Comparison of ENCODE assay signal across 24 cellular contexts in the genomic region with DNA sequence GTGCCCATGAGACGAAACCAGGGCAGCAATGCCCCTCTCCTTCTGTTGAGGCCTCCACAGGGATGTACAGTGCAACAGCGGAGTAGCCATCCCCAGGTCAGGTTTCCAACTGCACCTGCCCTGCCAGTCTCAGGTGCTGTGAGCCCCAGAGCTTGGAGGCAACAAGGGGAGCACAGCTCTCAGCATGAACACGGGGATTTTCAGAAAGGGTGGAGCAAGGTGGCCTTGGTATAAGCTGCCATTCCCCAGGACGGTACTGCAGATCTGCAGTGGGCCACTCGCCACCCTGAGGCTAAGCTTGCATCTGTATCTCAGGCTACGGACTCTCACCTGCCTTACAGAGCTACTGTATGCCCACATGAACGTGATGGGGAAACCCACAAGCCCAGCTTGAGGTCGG.
"Had no signal": no experiment of that assay in that cellular context is flagged by ENCODE, and none has a peak within 500 bp of the region (broad histone marks: within the 10 kb centered on the region; RNA-seq: fewer than 3 reads in every experiment).

No MANE protein-coding gene starts in this region.

- H3K9me3 ChIP-seq: gastrocnemius medialis, psoas muscle, sigmoid colon, stomach, testis, tibial artery had no signal

- DNase-seq: effector CD8-positive, alpha-beta T cell; endodermal cell; foreskin fibroblast; gastrocnemius medialis; head of caudate nucleus; kidney; midbrain; naive thymus-derived CD4-positive, alpha-beta T cell; nucleus accumbens; posterior cingulate gyrus; psoas muscle; right cardiac atrium; sigmoid colon; stimulated activated CD4-positive, alpha-beta T cell treated with anti-CD3 and anti-CD28 coated beads, Interleukin-4, amount 100 ng/mL, for 4 hours; stimulated activated naive CD4-positive, alpha-beta T cell treated with Interleukin-2 at 50 U/mL for 16 hours; stomach; testis; tibial artery had no signal

- FAIRE-seq: kidney, urothelium cell line had no signal

- ATAC-seq: esophagus mucosa; gastrocnemius medialis; left lobe of liver; naive thymus-derived CD4-positive, alpha-beta T cell; psoas muscle; right cardiac atrium had no signal

- H3K4me3 ChIP-seq: gastrocnemius medialis, lung, neural progenitor cell, psoas muscle, sigmoid colon, stomach, testis, tibial artery had no signal

- H3K27ac ChIP-seq: epithelial cell of prostate, gastrocnemius medialis, neural progenitor cell, psoas muscle, sigmoid colon, stomach, tibial artery had no signal

- H3K27me3 ChIP-seq: gastrocnemius medialis, neural progenitor cell, sigmoid colon, testis had no signal

- H3K4me1 ChIP-seq: gastrocnemius medialis, psoas muscle, sigmoid colon, stomach, tibial artery had no signal

- H3K36me3 ChIP-seq: gastrocnemius medialis, neural progenitor cell, sigmoid colon, stomach, tibial artery had no signal
